1 cellular context compared by ENCODE assay signal in genomic region chr22:30667486-30668305, GRCh38.
TF ChIP-seq lines count a peak whose summit lies in the region.

TSS of gene DUSP18 (minus strand) at chr22:30667875. CDS start at chr22:30664003, 3,872 bp downstream.

TF ChIP-seq in K562, 482 proteins besides CTCF, POLR2A, EP300 and RAD21 (continued from another document and continues in another):
- TF ChIP-seq ELK3 (CRISPR knock-in tag; IDR thresholded peaks at IDR 0.05) (no peak), ATF6 (CRISPR knock-in tag; IDR thresholded peaks at IDR 0.05) (no peak), CCNT2 (IDR thresholded peaks at IDR 0.05; ENCODE audit: borderline replicate concordance, extremely low read depth, insufficient read length, low read depth, low read length) (peak; percentile 17), TSC22D4 (tag; IDR thresholded peaks at IDR 0.05) (no peak), BCOR (IDR thresholded peaks at IDR 0.05) (no peak), MEF2A (IDR thresholded peaks at IDR 0.05; ENCODE audit: control insufficient read depth, low read depth, low read length) (no peak), FOXK1 (CRISPR knock-in tag; IDR thresholded peaks at IDR 0.05; ENCODE audit: borderline replicate concordance) (no peak), BMI1 (IDR thresholded peaks at IDR 0.05; ENCODE audit: low read length) (0 out of 2 replicates have a peak, but pooled peaks have one; percentile 55), ZNF146 (CRISPR knock-in tag; IDR thresholded peaks at IDR 0.05; ENCODE audit: unreplicated experiment) (no peak), CBX2 (IDR thresholded peaks at IDR 0.05; ENCODE audit: insufficient read depth, low read length, poor library complexity, severe bottlenecking) (no peak), E2F6 (IDR thresholded peaks at IDR 0.05; ENCODE audit: borderline replicate concordance in 1 of 2, extremely low read depth in 1 of 2, insufficient read depth in 1 of 2, insufficient read length in 1 of 2, low read depth in 1 of 2, low read length in 1 of 2, poor library complexity in 1 of 2, severe bottlenecking in 1 of 2) (peak in 1 of 2 experiments; percentile 52), HMG20A (CRISPR knock-in tag; conservative IDR thresholded peaks at IDR 0.05) (no peak), SOX6 (IDR thresholded peaks at IDR 0.05) (no peak), ZFP91 (CRISPR knock-in tag; IDR thresholded peaks at IDR 0.05) (no peak), ZNF239 (CRISPR knock-in tag; IDR thresholded peaks at IDR 0.05) (no peak), EP400 (IDR thresholded peaks at IDR 0.05) (0 out of 2 replicates have a peak, but pooled peaks have one; percentile 19), POLR3G (IDR thresholded peaks at IDR 0.05; ENCODE audit: extremely low read depth, insufficient read length, insufficient replicate concordance) (no peak), ZNF41 (CRISPR knock-in tag; conservative IDR thresholded peaks at IDR 0.05) (no peak), BACH1 (tag; IDR thresholded peaks at IDR 0.05) (no peak), RFX7 (CRISPR knock-in tag; IDR thresholded peaks at IDR 0.05) (no peak), ZBTB43 (CRISPR knock-in tag; IDR thresholded peaks at IDR 0.05) (no peak), HNRNPLL (IDR thresholded peaks at IDR 0.05; ENCODE audit: low read depth, low read length, poor library complexity, severe bottlenecking) (peak; percentile 98), POLR2AphosphoS5 (IDR thresholded peaks at IDR 0.05; ENCODE audit: control insufficient read depth, insufficient read depth, low read depth, low read length) (no peak), TAF1 (IDR thresholded peaks at IDR 0.05; ENCODE audit: control insufficient read depth, extremely low read depth, insufficient read depth, low read length, severe bottlenecking) (peak; percentile 27), ZNF12 (CRISPR knock-in tag; IDR thresholded peaks at IDR 0.05) (no peak), MTF1 (CRISPR knock-in tag; IDR thresholded peaks at IDR 0.05; ENCODE audit: borderline replicate concordance) (no peak), ESRRA (IDR thresholded peaks at IDR 0.05; ENCODE audit: borderline replicate concordance, low read depth) (no peak; the same call in 1 of the 2 replicates), ZBTB33 (CRISPR knock-in tag; IDR thresholded peaks at IDR 0.05) (no peak), CAMTA2 (CRISPR knock-in tag; conservative IDR thresholded peaks at IDR 0.05) (no peak), ZNF518B (CRISPR knock-in tag; IDR thresholded peaks at IDR 0.05) (no peak), ZBTB2 (IDR thresholded peaks at IDR 0.05) (peak; percentile 81), TFE3 (CRISPR knock-in tag; IDR thresholded peaks at IDR 0.05) (no peak), RFX1 (IDR thresholded peaks at IDR 0.05) (peak; percentile 96), TFAM (CRISPR knock-in tag; conservative IDR thresholded peaks at IDR 0.05) (no peak), MYC (IDR thresholded peaks at IDR 0.05; ENCODE audit: low read depth, low read length) (no peak; the same call in 1 of the 2 replicates), MYC (CRISPR knock-in tag; IDR thresholded peaks at IDR 0.05; ENCODE audit: borderline replicate concordance, low read depth) (0 out of 2 replicates have a peak, but pooled peaks have one; percentile 41), NFIX (CRISPR knock-in tag; IDR thresholded peaks at IDR 0.05; ENCODE audit: low read depth) (no peak), NR4A1 (CRISPR knock-in tag; IDR thresholded peaks at IDR 0.05) (no peak), NR4A1 (tag; IDR thresholded peaks at IDR 0.05) (no peak), ATF7 (IDR thresholded peaks at IDR 0.05) (peak; percentile 59; the same call in 1 of the 2 replicates), SMAD2 (IDR thresholded peaks at IDR 0.05; ENCODE audit: low read depth, low read length) (no peak), RBM39 (optimal IDR thresholded peaks at IDR 0.05; ENCODE audit: low read depth, low read length) (no peak), USF2 (CRISPR knock-in tag; IDR thresholded peaks at IDR 0.05) (no peak), FOXA1 (IDR thresholded peaks at IDR 0.05; ENCODE audit: borderline replicate concordance) (no peak), POLR2H (tag; IDR thresholded peaks at IDR 0.05; ENCODE audit: low read depth) (no peak), DMBX1 (CRISPR knock-in tag; IDR thresholded peaks at IDR 0.05; ENCODE audit: borderline replicate concordance) (no peak), PRPF4 (IDR thresholded peaks at IDR 0.05; ENCODE audit: insufficient read depth, low read depth, low read length, poor library complexity, severe bottlenecking) (no peak), USF1 (CRISPR knock-in tag; IDR thresholded peaks at IDR 0.05) (no peak)
